Comparison of ENCODE assay signal across 14 cellular contexts in genomic region chr2:156800065-156800556, GRCh38.
A peak's percentile ranks its signal among the peaks of the same experiment; 100 is the strongest.
DNase-seq lines count a peak whose midpoint lies in the region; ATAC-seq and TF ChIP-seq lines count a peak whose summit lies in the region.
"Had no signal": no experiment of that assay in that cellular context is flagged by ENCODE, and none has a peak within 500 bp of the region (broad histone marks: within the 10 kb centered on the region; RNA-seq: fewer than 3 reads in every experiment).

No MANE protein-coding gene starts in this region.

- H2AK5ac ChIP-seq in IMR-90 (ENCODE audit: low read depth, low read length): no peak overlapping the region

- no peak overlapping the region for H2AFZ ChIP-seq in IMR-90 (replicated peaks; ENCODE audit: low read length, poor library complexity)

- H2AK9ac ChIP-seq in IMR-90 (replicated peaks; ENCODE audit: low read depth, low read length, poor library complexity): no peak overlapping the region

- H3K9me3 ChIP-seq in IMR-90 (ENCODE audit: control insufficient read depth, insufficient read depth, low read length): no peaks in the 10 kb centered on the region
- H3K9me3 ChIP-seq: Caco-2, ovary, Peyer's patch had no signal

- CTCF ChIA-PET in IMR-90 (lab: Yijun Ruan, JAX): no interaction called here

- no peaks in the 10 kb centered on the region for H4K20me1 ChIP-seq in IMR-90 (ENCODE audit: insufficient read depth, low read length)

- H3K9me1 ChIP-seq in IMR-90 (ENCODE audit: insufficient read depth, low read length): no peaks in the 10 kb centered on the region

- no peaks in the 10 kb centered on the region for H3K36me3 ChIP-seq in IMR-90 (ENCODE audit: control insufficient read depth, insufficient read depth, low read length)
- H3K36me3 ChIP-seq: ovary, Peyer's patch had no signal

- no peak for ATAC-seq in IMR-90 (ENCODE audit: low read depth)
- ATAC-seq: T-helper 17 cell had no signal

- in situ Hi-C loops in IMR-90 (cut with MboI; ENCODE audit: low sequenced_read_pairs): no loop called here
- in situ Hi-C loops in astrocyte of the spinal cord (cut with HindIII; ENCODE audit: low sequenced_read_pairs): no loop called here

- peaks cover 3% of the 10 kb centered on the region for H3K4me1 Mint-ChIP-seq in activated CD4-positive, alpha-beta T cell treated with anti-CD3 and anti-CD28 coated beads, Interleukin-2, amount 10 ng/mL, durations not matched to agents 24 days and 14 days
- H3K4me1 Mint-ChIP-seq: T-helper 17 cell had no signal

- no peak overlapping the region for H3K27ac ChIP-seq in IMR-90 (ENCODE audit: insufficient read depth, low read length)
- H3K27ac ChIP-seq: 22Rv1, ovary, Peyer's patch had no signal

- H2BK5ac ChIP-seq in IMR-90 (ENCODE audit: low read depth, low read length, poor library complexity, severe bottlenecking): no peak overlapping the region

- no peaks in the 10 kb centered on the region for H3K27me3 ChIP-seq in IMR-90 (ENCODE audit: control insufficient read depth, insufficient read depth, low read length)
- H3K27me3 ChIP-seq: ovary, Peyer's patch had no signal

- H3K36me3 Mint-ChIP-seq in activated CD4-positive, alpha-beta T cell treated with anti-CD3 and anti-CD28 coated beads, Interleukin-2, amount 10 ng/mL, durations not matched to agents 24 days and 14 days (ENCODE audit: low read depth): no peaks in the 10 kb centered on the region

- POLR2A ChIA-PET in IMR-90 (lab: Charles Lee; ENCODE audit: unreplicated experiment): no interaction called here

- no peak for TF ChIP-seq POLR2A in IMR-90 (IDR thresholded peaks at IDR 0.05; ENCODE audit: low read depth, low read length)

- H3K9me3 Mint-ChIP-seq in activated CD4-positive, alpha-beta T cell treated with anti-CD3 and anti-CD28 coated beads, Interleukin-2, amount 10 ng/mL, durations not matched to agents 24 days and 14 days: no peaks in the 10 kb centered on the region

- no peak overlapping the region for H3K18ac ChIP-seq in IMR-90 (ENCODE audit: low read depth, low read length)

- no peak overlapping the region for H3K4me3 ChIP-seq in IMR-90 (ENCODE audit: insufficient read depth, low read depth, low read length)
- peak overlapping the region; percentile 23 for H3K4me3 ChIP-seq in astrocyte of the spinal cord (ENCODE audit: low read depth, low read length)
- H3K4me3 ChIP-seq in skeletal muscle cell (ENCODE audit: low read depth, low read length): peak overlapping the region; percentile 5
- H3K4me3 ChIP-seq: ovary, Peyer's patch had no signal

- no peaks in the 10 kb centered on the region for H3K4me1 ChIP-seq in IMR-90 (ENCODE audit: control insufficient read depth, insufficient read depth, low read length)
- H3K4me1 ChIP-seq: Caco-2, Peyer's patch had no signal

- intact Hi-C loops in IMR-90 (cut with micrococcal nuclease): loop anchor here (10.0 kb wide), 1 partner anchor 575 kb away; no protein-coding TSS in a partner anchor
- intact Hi-C loops in activated CD4-positive, alpha-beta T cell treated with anti-CD3 and anti-CD28 coated beads, Interleukin-2, amount 10 ng/mL, durations not matched to agents 24 days and 14 days (cut with micrococcal nuclease): no loop called here

- DNase-seq in DMS 273 (lab: John Stamatoyannopoulos, UW; ENCODE audit: unreplicated experiment) (peak; percentile 18), DMS 273 treated with DMSO at 0.1 percent for 48 hours (lab: John Stamatoyannopoulos, UW) (no peak), IMR-90 (no peak), astrocyte of the spinal cord (ENCODE audit: low read depth, low spot score) (no peak), skeletal muscle cell (ENCODE audit: low read depth) (no peak), foreskin melanocyte (no peak), T-helper 9 cell (no peak)
- DNase-seq in activated CD4-positive, alpha-beta T cell treated with anti-CD3 and anti-CD28 coated beads, Interleukin-2, amount 10 ng/mL, durations not matched to agents 24 days and 14 days: no peak
- DNase-seq: Caco-2, caudate nucleus, ovary, Peyer's patch, T-helper 17 cell had no signal

- no peak overlapping the region for H4K8ac ChIP-seq in IMR-90 (ENCODE audit: low read depth in 2 of 2, low read length in 2 of 2)

- no peak overlapping the region for H2BK15ac ChIP-seq in IMR-90 (ENCODE audit: low read depth, low read length)

- dilution Hi-C loops in IMR-90 (cut with HindIII; ENCODE audit: low sequenced_read_pairs, unreplicated experiment): no loop called here

- H3K4me2 ChIP-seq in IMR-90 (ENCODE audit: low read depth, low read length): peak overlapping the region; percentile 82

- no TSS peak for BruUV-seq in IMR-90 (replicated peaks; lab: Mats Ljungman, UMichigan)

- WGBS in IMR-90 (ENCODE audit: extremely low coverage in 2 of 2, insufficient read length in 1 of 2), 2 experiments: no CpG with 5 or more reads among the region's 3 CpGs

- no peak overlapping the region for H3K4me3 Mint-ChIP-seq in activated CD4-positive, alpha-beta T cell treated with anti-CD3 and anti-CD28 coated beads, Interleukin-2, amount 10 ng/mL, durations not matched to agents 24 days and 14 days
- H3K4me3 Mint-ChIP-seq: T-helper 17 cell had no signal

- peaks cover 10% of the 10 kb centered on the region for H3K27me3 Mint-ChIP-seq in activated CD4-positive, alpha-beta T cell treated with anti-CD3 and anti-CD28 coated beads, Interleukin-2, amount 10 ng/mL, durations not matched to agents 24 days and 14 days

- no peak overlapping the region for H4K91ac ChIP-seq in IMR-90 (ENCODE audit: insufficient read depth, low read depth, low read length)

- no peak overlapping the region for H3K9ac ChIP-seq in IMR-90 (ENCODE audit: low read depth, low read length)

- no peak overlapping the region for H4K5ac ChIP-seq in IMR-90 (ENCODE audit: low read depth, low read length)

- no peak overlapping the region for H2BK120ac ChIP-seq in IMR-90 (ENCODE audit: low read depth, low read length)

- H3K14ac ChIP-seq in IMR-90 (replicated peaks; ENCODE audit: low read depth, low read length): no peak overlapping the region

- no peak overlapping the region for H3K4ac ChIP-seq in IMR-90 (ENCODE audit: low read depth, low read length)

- no peak overlapping the region for H2BK20ac ChIP-seq in IMR-90 (ENCODE audit: low read depth, low read length)

- H3K56ac ChIP-seq in IMR-90 (ENCODE audit: extremely low read depth, insufficient read depth, low read length): no peak overlapping the region

- TF ChIP-seq CTCF in IMR-90 (conservative IDR thresholded peaks at IDR 0.05; ENCODE audit: low read depth, low read length) (no peak), astrocyte of the spinal cord (IDR thresholded peaks at IDR 0.05; ENCODE audit: low read depth, low read length) (no peak)

- H3K27ac Mint-ChIP-seq in activated CD4-positive, alpha-beta T cell treated with anti-CD3 and anti-CD28 coated beads, Interleukin-2, amount 10 ng/mL, durations not matched to agents 24 days and 14 days: no peak overlapping the region
- H3K27ac Mint-ChIP-seq: T-helper 17 cell had no signal

- H3K79me1 ChIP-seq in IMR-90 (ENCODE audit: low read depth in 1 of 2, low read length in 2 of 2): no peaks in the 10 kb centered on the region

- no peak for TF ChIP-seq RAD21 in IMR-90 (IDR thresholded peaks at IDR 0.05; ENCODE audit: low read length)

- H3K23ac ChIP-seq in IMR-90 (ENCODE audit: low read depth, low read length): no peak overlapping the region

TF ChIP-seq in IMR-90, 13 proteins besides CTCF, POLR2A, EP300 and RAD21:
- no peak for TF ChIP-seq RFX5 (IDR thresholded peaks at IDR 0.05; ENCODE audit: low read depth, low read length)
- no peak for TF ChIP-seq SMC3 (IDR thresholded peaks at IDR 0.05; ENCODE audit: low read depth, low read length)
- TF ChIP-seq ELK1 (IDR thresholded peaks at IDR 0.05; ENCODE audit: borderline replicate concordance, low read depth, low read length): no peak
- no peak for TF ChIP-seq MXI1 (IDR thresholded peaks at IDR 0.05; ENCODE audit: borderline replicate concordance, low read depth, low read length)
- TF ChIP-seq USF2 (IDR thresholded peaks at IDR 0.05; ENCODE audit: low read depth, low read length): no peak
